ENCODE assay signal across 9 cellular contexts in the genomic region with DNA sequence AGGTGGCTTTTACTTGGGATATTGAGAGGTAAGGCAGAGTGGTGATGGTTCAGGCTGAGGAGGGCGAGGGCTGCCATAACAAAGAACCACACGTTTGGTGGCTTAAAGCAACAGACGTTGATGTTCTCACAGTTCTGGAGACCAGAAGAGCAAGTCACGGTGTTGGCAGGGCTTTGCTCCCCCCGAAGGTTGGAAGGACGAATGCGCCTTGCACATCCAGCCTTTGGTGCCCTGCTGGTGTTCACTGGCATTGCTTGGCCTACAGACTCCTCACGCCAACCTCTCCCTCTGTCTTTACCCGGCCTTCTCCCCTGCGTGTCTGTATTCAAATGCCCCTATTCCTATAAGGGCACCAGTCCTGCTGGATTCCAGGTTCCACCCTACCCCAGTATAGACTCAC.
DNase-seq lines count a peak whose midpoint lies in the region; TF ChIP-seq lines count a peak whose summit lies in the region.
"Had no signal": no experiment of that assay in that cellular context is flagged by ENCODE, and none has a peak within 500 bp of the region (broad histone marks: within the 10 kb centered on the region; RNA-seq: fewer than 3 reads in every experiment).

No MANE protein-coding gene starts in this region.

- no peak overlapping the region for H3K4me3 ChIP-seq in choroid plexus epithelial cell (ENCODE audit: low read depth, low read length)

- DNase-seq in activated T-cell treated with anti-CD3 and anti-CD28 coated beads for 48 hours (ENCODE audit: low read depth) (peak; percentile 7), NCI-H2107 treated with DMSO at 0.1 percent for 48 hours (lab: John Stamatoyannopoulos, UW; ENCODE audit: unreplicated experiment) (peak; percentile 26), choroid plexus epithelial cell (ENCODE audit: low read depth) (peak; percentile 56), GM20000 (ENCODE audit: low spot score) (no peak), GM19240 (ENCODE audit: insufficient read length, low spot score) (no peak)
- no peak for DNase-seq in activated T-cell treated with anti-CD3 and anti-CD28 coated beads, Interleukin-2, amount 50 U/mL, for 48 hours
- DNase-seq in stimulated activated CD8-positive, alpha-beta memory T cell treated with anti-CD3 and anti-CD28 coated beads, Interleukin-4, amount 100 ng/mL, for 48 hours, result peak; percentile 34
- DNase-seq in stimulated activated CD4-positive, alpha-beta T cell treated with anti-CD3 and anti-CD28 coated beads, Interleukin-4, amount 100 ng/mL, for 1 hour, result no peak
- DNase-seq: GDM1 had no signal

- TF ChIP-seq CTCF in choroid plexus epithelial cell (conservative IDR thresholded peaks at IDR 0.05; ENCODE audit: low read depth, low read length), result peak; percentile 75
- no peak for TF ChIP-seq CTCF in GM20000 (IDR thresholded peaks at IDR 0.05; ENCODE audit: extremely low read depth, missing control alignments)

Comparison
In these comparisons a context has a peak if more than half of its experiments do, and no peak if none do; other contexts are left out.
1. DNase-seq: peak in activated T-cell treated with anti-CD3 and anti-CD28 coated beads for 48 hours (single experiment), NCI-H2107 treated with DMSO at 0.1 percent for 48 hours (single experiment), choroid plexus epithelial cell (single experiment) and stimulated activated CD8-positive, alpha-beta memory T cell treated with anti-CD3 and anti-CD28 coated beads, Interleukin-4, amount 100 ng/mL, for 48 hours (single experiment); none in activated T-cell treated with anti-CD3 and anti-CD28 coated beads, Interleukin-2, amount 50 U/mL, for 48 hours (0 of 2), GM20000 (single experiment), stimulated activated CD4-positive, alpha-beta T cell treated with anti-CD3 and anti-CD28 coated beads, Interleukin-4, amount 100 ng/mL, for 1 hour (single experiment) and GM19240 (single experiment).